ENCODE assay signal across 23 cellular contexts in genomic region chr7:92967238-92967637, GRCh38.
DNase-seq lines count a peak whose midpoint lies in the region; ATAC-seq, FAIRE-seq and TF ChIP-seq lines count a peak whose summit lies in the region.
"Had no signal": no experiment of that assay in that cellular context is flagged by ENCODE, and none has a peak within 500 bp of the region (broad histone marks: within the 10 kb centered on the region; RNA-seq: fewer than 3 reads in every experiment).

No MANE protein-coding gene starts in this region.

- peaks cover 3 to 4% of the 10 kb centered on the region in 2 donors for H3K9me3 Mint-ChIP-seq in stimulated activated naive CD8-positive, alpha-beta T cell treated with anti-CD3 and anti-CD28 coated beads, Interleukin-15, amount 100 ng/mL, for 72 hours
- H3K9me3 Mint-ChIP-seq: CD4-positive, alpha-beta T cell; CD8-positive, alpha-beta T cell had no signal

- TF ChIP-seq EP300 in GM12878 (IDR thresholded peaks at IDR 0.05; ENCODE audit: borderline replicate concordance in 1 of 2, control insufficient read depth in 1 of 2, low read depth in 2 of 2, low read length in 2 of 2), result no peak

- H3K9me1 ChIP-seq in keratinocyte (ENCODE audit: control insufficient read depth, extremely low read depth, insufficient read depth, low read length), result no peaks in the 10 kb centered on the region

- no peak overlapping the region for H3K9ac ChIP-seq in GM12878 (ENCODE audit: control insufficient read depth, insufficient read depth, low read length)
- no peak overlapping the region for H3K9ac ChIP-seq in keratinocyte (ENCODE audit: control insufficient read depth, extremely low read depth, insufficient read depth, low read length)
- no peak overlapping the region for H3K9ac ChIP-seq in PC-3 (ENCODE audit: low read length)
- H3K9ac ChIP-seq: BLaER1 treated with 17β-estradiol and CSF1 and Interleukin-3, amounts not matched to agents 10 nM and 100 nM had no signal

- H3K79me2 ChIP-seq in GM12878 (ENCODE audit: control insufficient read depth, insufficient read depth, low read length) (no peaks in the 10 kb centered on the region), keratinocyte (ENCODE audit: control insufficient read depth, insufficient read depth, low read length) (no peaks in the 10 kb centered on the region), PC-3 (ENCODE audit: low read length) (no peaks in the 10 kb centered on the region)

- H2AFZ ChIP-seq in GM12878 (ENCODE audit: control insufficient read depth, low read depth, low read length), result no peak overlapping the region
- peak overlapping the region; percentile 11 for H2AFZ ChIP-seq in keratinocyte (ENCODE audit: control insufficient read depth, low read length)
- no peak overlapping the region for H2AFZ ChIP-seq in PC-3 (ENCODE audit: low read length)

- H3K36me3 ChIP-seq in GM12878 (ENCODE audit: control insufficient read depth in 2 of 2, insufficient read depth in 2 of 2, low read length in 1 of 2) (no peaks in the 10 kb centered on the region), keratinocyte (ENCODE audit: control insufficient read depth in 2 of 2, extremely low read depth in 1 of 2, insufficient read depth in 2 of 2, low read length in 2 of 2) (no peaks in the 10 kb centered on the region), PC-3 (ENCODE audit: low read depth, low read length) (no peaks in the 10 kb centered on the region)
- H3K36me3 ChIP-seq: BLaER1 treated with 17β-estradiol and CSF1 and Interleukin-3, amounts not matched to agents 10 nM and 100 nM had no signal

- ATAC-seq in stimulated activated naive CD8-positive, alpha-beta T cell treated with anti-CD3 and anti-CD28 coated beads, Interleukin-15, amount 100 ng/mL, for 72 hours, result peak; percentile 58
- ATAC-seq in stimulated activated naive CD8-positive, alpha-beta T cell treated with anti-CD3 and anti-CD28 coated beads, Interleukin-15, Interleukin-2, amounts not matched to agents 100 U/mL and 50 U/mL, for 24 hours, result no peak
- peak; percentile 54 for ATAC-seq in GM12878
- ATAC-seq in PC-3, result no peak
- no peak for ATAC-seq in left lobe of liver
- ATAC-seq: CD8-positive, alpha-beta T cell had no signal

- no peak for DNase-seq in stimulated activated naive CD8-positive, alpha-beta T cell treated with anti-CD3 and anti-CD28 coated beads, Interleukin-15, amount 100 ng/mL, for 72 hours
- DNase-seq in stimulated activated naive CD8-positive, alpha-beta T cell treated with anti-CD3 and anti-CD28 coated beads, Interleukin-15, Interleukin-2, amounts not matched to agents 100 U/mL and 50 U/mL, for 24 hours, result no peak
- DNase-seq in GM12878 (ENCODE audit: low read depth, low spot score) (no peak), keratinocyte (ENCODE audit: low read depth, low spot score) (no peak), urothelium cell line (ENCODE audit: low spot score) (no peak), AG08395 (ENCODE audit: low spot score) (no peak), PC-3 (no peak), left lobe of liver (ENCODE audit: low spot score) (no peak)
- DNase-seq: 8988T; ACHN; AML-193; Caco-2; Calu3; CD4-positive, alpha-beta T cell; CD8-positive, alpha-beta T cell; DMS79 treated with DMSO at 0.1 percent for 48 hours; GF-D8 had no signal

- H3K9me3 ChIP-seq in GM12878 (replicated peaks; ENCODE audit: control insufficient read depth, insufficient read depth, low read length), result no peaks in the 10 kb centered on the region
- H3K9me3 ChIP-seq in keratinocyte (ENCODE audit: control insufficient read depth, low read depth, low read length), result no peaks in the 10 kb centered on the region
- H3K9me3 ChIP-seq in PC-3 (ENCODE audit: low read length), result no peaks in the 10 kb centered on the region
- H3K9me3 ChIP-seq: BLaER1 treated with 17β-estradiol and CSF1 and Interleukin-3, amounts not matched to agents 10 nM and 100 nM; Caco-2 had no signal

- FAIRE-seq in GM12878 (lab: Jason Lieb, UNC) (no peak), keratinocyte (lab: Jason Lieb, UNC) (peak; percentile 43), urothelium cell line (lab: Jason Lieb, UNC) (peak; percentile 56)
- FAIRE-seq: A204.1, D721Med, G401.6 had no signal

- H3K4me3 ChIP-seq in GM12878 (no peak overlapping the region), keratinocyte (ENCODE audit: control insufficient read depth in 2 of 3, extremely low read depth in 1 of 3, insufficient read depth in 2 of 3, low read depth in 1 of 3, low read length in 3 of 3) (no peak overlapping the region), PC-3 (ENCODE audit: low read length) (no peak overlapping the region)
- H3K4me3 ChIP-seq: BLaER1 treated with 17β-estradiol and CSF1 and Interleukin-3, amounts not matched to agents 10 nM and 100 nM had no signal

- RAD21 ChIA-PET in GM12878 (lab: Charles Lee; ENCODE audit: unreplicated experiment), result no interaction called here

- no peak for TF ChIP-seq CTCF in GM12878 (IDR thresholded peaks at IDR 0.05 in 2 of 3, conservative IDR thresholded peaks at IDR 0.05 in 1 of 3; ENCODE audit: control insufficient read depth in 2 of 3, extremely low read depth in 1 of 3, insufficient read depth in 1 of 3, low read depth in 3 of 3, low read length in 3 of 3)
- TF ChIP-seq CTCF in keratinocyte (optimal IDR thresholded peaks at IDR 0.05 in 1 of 3, IDR thresholded peaks at IDR 0.05 in 1 of 3, conservative IDR thresholded peaks at IDR 0.05 in 1 of 3; ENCODE audit: extremely low read depth in 1 of 3, insufficient read depth in 2 of 3, low read length in 3 of 3), result no peak
- no peak for TF ChIP-seq CTCF in PC-3 (conservative IDR thresholded peaks at IDR 0.05; ENCODE audit: low read depth, low read length)

- H3K27ac Mint-ChIP-seq in stimulated activated naive CD8-positive, alpha-beta T cell treated with anti-CD3 and anti-CD28 coated beads, Interleukin-15, amount 100 ng/mL, for 72 hours, result no peak overlapping the region
- H3K27ac Mint-ChIP-seq: B cell; CD4-positive, alpha-beta T cell; CD8-positive, alpha-beta T cell had no signal

- CTCF ChIA-PET in GM12878 (lab: Yijun Ruan, JAX) (interaction anchor here (0.7 kb wide), 1 partner anchor 81 kb away, joined by 3 read pairs; no protein-coding TSS in a partner anchor), PC-3 (lab: Charles Lee) (no interaction called here)

- H3K27me3 ChIP-seq in GM12878 (replicated peaks in 1 of 2; ENCODE audit: control insufficient read depth in 2 of 2, insufficient read depth in 2 of 2, low read length in 1 of 2) (no peaks in the 10 kb centered on the region), keratinocyte (ENCODE audit: control insufficient read depth, extremely low read depth, insufficient read depth, low read length) (no peaks in the 10 kb centered on the region), PC-3 (ENCODE audit: low read length) (no peaks in the 10 kb centered on the region)
- H3K27me3 ChIP-seq: BLaER1 treated with 17β-estradiol and CSF1 and Interleukin-3, amounts not matched to agents 10 nM and 100 nM had no signal

- no peak for TF ChIP-seq POLR2A in GM12878 (IDR thresholded peaks at IDR 0.05; ENCODE audit: low read depth, low read length)

- no peak for TF ChIP-seq RAD21 in GM12878 (IDR thresholded peaks at IDR 0.05; ENCODE audit: insufficient read depth, low read depth, low read length)

- no peaks in the 10 kb centered on the region for H3F3A ChIP-seq in PC-3 (ENCODE audit: low read length, unreplicated experiment)

- in situ Hi-C loops in GM12878 (cut with MboI), result no loop called here

- H4K20me1 ChIP-seq in GM12878 (ENCODE audit: control insufficient read depth, insufficient read depth) (no peaks in the 10 kb centered on the region), keratinocyte (ENCODE audit: control insufficient read depth, extremely low read depth, insufficient read depth, low read length) (no peaks in the 10 kb centered on the region), PC-3 (ENCODE audit: low read length) (no peaks in the 10 kb centered on the region)
- H4K20me1 ChIP-seq: BLaER1 treated with 17β-estradiol and CSF1 and Interleukin-3, amounts not matched to agents 10 nM and 100 nM had no signal

- POLR2A ChIA-PET in GM12878 (lab: Charles Lee), result no interaction called here
- POLR2A ChIA-PET in PC-3 (lab: Charles Lee; ENCODE audit: unreplicated experiment), result no interaction called here

- intact Hi-C loops in GM12878 (cut with micrococcal nuclease; ENCODE audit: unreplicated experiment), result loop anchor here (2.0 to 5.0 kb wide), 2 partner anchors 62 to 80 kb away; no protein-coding TSS in a partner anchor
- intact Hi-C loops in PC-3 (cut with micrococcal nuclease), result no loop called here

- no peaks in the 10 kb centered on the region for H3K27me3 Mint-ChIP-seq in stimulated activated naive CD8-positive, alpha-beta T cell treated with anti-CD3 and anti-CD28 coated beads, Interleukin-15, amount 100 ng/mL, for 72 hours
- H3K27me3 Mint-ChIP-seq: B cell; CD4-positive, alpha-beta T cell had no signal

- H3K27ac ChIP-seq in GM12878 (ENCODE audit: control insufficient read depth, insufficient read depth) (no peak overlapping the region), keratinocyte (ENCODE audit: control insufficient read depth, insufficient read depth, low read length) (no peak overlapping the region), PC-3 (ENCODE audit: low read length) (no peak overlapping the region)
- H3K27ac ChIP-seq: BLaER1 treated with 17β-estradiol and CSF1 and Interleukin-3, amounts not matched to agents 10 nM and 100 nM; C4-2B had no signal

- H3K4me1 Mint-ChIP-seq in stimulated activated naive CD8-positive, alpha-beta T cell treated with anti-CD3 and anti-CD28 coated beads, Interleukin-15, amount 100 ng/mL, for 72 hours, result peaks cover 22% of the 10 kb centered on the region
- H3K4me1 Mint-ChIP-seq: B cell had no signal

- dilution Hi-C loops in keratinocyte (cut with MboI; ENCODE audit: extremely low pct_ligation_motif_present, low sequenced_read_pairs), result no loop called here

- SMC1A ChIA-PET in GM12878 (lab: Charles Lee; ENCODE audit: uncharacterized antibody, unreplicated experiment), result no interaction called here

- H3K9me2 ChIP-seq in PC-3 (replicated peaks; ENCODE audit: low read length), result no peaks in the 10 kb centered on the region

- BruUV-seq in GM12878 (replicated peaks; lab: Mats Ljungman, UMichigan), result no TSS peak
- BruUV-seq in PC-3 (replicated peaks; lab: Mats Ljungman, UMichigan), result no TSS peak

- H3K4me3 Mint-ChIP-seq in stimulated activated naive CD8-positive, alpha-beta T cell treated with anti-CD3 and anti-CD28 coated beads, Interleukin-15, amount 100 ng/mL, for 72 hours, result no peak overlapping the region
- H3K4me3 Mint-ChIP-seq: B cell; CD4-positive, alpha-beta T cell; CD8-positive, alpha-beta T cell had no signal

- H3K4me1 ChIP-seq in GM12878 (ENCODE audit: control insufficient read depth, insufficient read depth, low read length) (no peaks in the 10 kb centered on the region), keratinocyte (ENCODE audit: control insufficient read depth, extremely low read depth, insufficient read depth, low read length) (peaks cover 6% of the 10 kb centered on the region), PC-3 (ENCODE audit: insufficient read depth, low read length) (no peaks in the 10 kb centered on the region)
- H3K4me1 ChIP-seq: BLaER1 treated with 17β-estradiol and CSF1 and Interleukin-3, amounts not matched to agents 10 nM and 100 nM; Caco-2 had no signal

- H3K4me2 ChIP-seq in GM12878 (ENCODE audit: control insufficient read depth, insufficient read depth) (no peak overlapping the region), keratinocyte (ENCODE audit: control insufficient read depth, extremely low read depth, insufficient read depth, low read depth, low read length) (no peak overlapping the region), PC-3 (ENCODE audit: low read length) (no peak overlapping the region)
- H3K4me2 ChIP-seq: BLaER1 treated with 17β-estradiol and CSF1 and Interleukin-3, amounts not matched to agents 10 nM and 100 nM had no signal

Comparison
In these comparisons a context has a peak if more than half of its experiments do, and no peak if none do; other contexts are left out.
1. ATAC-seq: peak in stimulated activated naive CD8-positive, alpha-beta T cell treated with anti-CD3 and anti-CD28 coated beads, Interleukin-15, amount 100 ng/mL, for 72 hours (single experiment) and GM12878 (single experiment); none in stimulated activated naive CD8-positive, alpha-beta T cell treated with anti-CD3 and anti-CD28 coated beads, Interleukin-15, Interleukin-2, amounts not matched to agents 100 U/mL and 50 U/mL, for 24 hours (single experiment), PC-3 (single experiment) and left lobe of liver (single experiment).